ENCODE assay signal across 13 cellular contexts in genomic region chr1:101240041-101240430, GRCh38. TPM values are rescaled to one million over a fixed set of nuclear protein-coding genes. Genes with fewer than 3 reads are reported as not detected.
DNase-seq lines count a peak whose midpoint lies in the region; ATAC-seq and TF ChIP-seq lines count a peak whose summit lies in the region.
"Had no signal": no experiment of that assay in that cellular context is flagged by ENCODE, and none has a peak within 500 bp of the region (broad histone marks: within the 10 kb centered on the region; RNA-seq: fewer than 3 reads in every experiment).

No MANE protein-coding gene starts in this region.

- TF ChIP-seq EP300 in upper lobe of left lung (IDR thresholded peaks at IDR 0.05) = peak in 2 of 4 donors; percentile 24

- H3K4me3 ChIP-seq in breast epithelium = peak overlapping the region; percentile 56 to 77 (median 66)
- H3K4me3 ChIP-seq in upper lobe of left lung = peak overlapping the region in 3 of 4 donors; percentile 60 to 78 (median 64)

- H3K27ac ChIP-seq in breast epithelium (peak overlapping the region in 1 of 2 donors; percentile 44), upper lobe of left lung (peak overlapping the region; percentile 89 to 97 (median 94))

- H3K27ac Mint-ChIP-seq in MCF 10A (ENCODE audit: low read depth, unreplicated experiment) = no peak overlapping the region
- H3K27ac Mint-ChIP-seq in activated naive CD8-positive, alpha-beta T cell treated with anti-CD3 and anti-CD28 coated beads, Interleukin-2, amount 50 U/mL, for 24 hours = peak overlapping the region; percentile 98

- CTCF ChIA-PET in MCF 10A (lab: Yijun Ruan, JAX) = interaction anchor here (0.6 to 3.9 kb wide), 14 partner anchors 8 to 321 kb away, joined by 3 to 62 read pairs (median 8); no protein-coding TSS in a partner anchor

- H3K36me3 ChIP-seq in breast epithelium = no peaks in the 10 kb centered on the region
- peaks cover 0 to 32% (median 3%) of the 10 kb centered on the region in 4 donors for H3K36me3 ChIP-seq in upper lobe of left lung

- ATAC-seq in activated naive CD8-positive, alpha-beta T cell treated with anti-CD3 and anti-CD28 coated beads, Interleukin-2, amount 50 U/mL, for 24 hours = no peak
- no peak for ATAC-seq in upper lobe of left lung (ENCODE audit: low FRiP score in 2 of 2)
- ATAC-seq in HG03354 (IDR thresholded peaks at IDR 0.05; ENCODE audit: poor library complexity, severe bottlenecking, unreplicated experiment) = no peak
- no peak for ATAC-seq in HG03025 (IDR thresholded peaks at IDR 0.05; ENCODE audit: low FRiP score, unreplicated experiment)

- TF ChIP-seq POLR2A in breast epithelium (IDR thresholded peaks at IDR 0.05) (no peak), upper lobe of left lung (IDR thresholded peaks at IDR 0.05) (peak in 1 of 4 donors; percentile 27)

- DNase-seq in breast epithelium (ENCODE audit: low spot score in 2 of 2) (no peak), MCF 10A (ENCODE audit: unreplicated experiment) (no peak), lung microvascular endothelial cell (ENCODE audit: low read depth in 2 of 2) (peak; percentile 67 to 73), upper lobe of left lung (peak in 1 of 2 donors; percentile 28), SW480 (ENCODE audit: low spot score) (no peak)
- DNase-seq in activated naive CD8-positive, alpha-beta T cell treated with anti-CD3 and anti-CD28 coated beads, Interleukin-2, amount 50 U/mL, for 24 hours = no peak
- DNase-seq: NCI-H1436, NCI-H748 treated with DMSO at 0.1 percent for 48 hours, occipital lobe had no signal

- peaks cover 31% of the 10 kb centered on the region for H3K4me1 Mint-ChIP-seq in MCF 10A (ENCODE audit: insufficient read depth, unreplicated experiment)
- H3K4me1 Mint-ChIP-seq in activated naive CD8-positive, alpha-beta T cell treated with anti-CD3 and anti-CD28 coated beads, Interleukin-2, amount 50 U/mL, for 24 hours = peaks cover 69% of the 10 kb centered on the region

- no peak overlapping the region for H3K4me3 Mint-ChIP-seq in MCF 10A (ENCODE audit: unreplicated experiment)
- H3K4me3 Mint-ChIP-seq in activated naive CD8-positive, alpha-beta T cell treated with anti-CD3 and anti-CD28 coated beads, Interleukin-2, amount 50 U/mL, for 24 hours = peak overlapping the region; percentile 96

- H3K4me1 ChIP-seq in breast epithelium (peaks cover 0 to 11% of the 10 kb centered on the region in 2 donors), upper lobe of left lung (peaks cover 21 to 49% (median 29%) of the 10 kb centered on the region in 4 donors)

- H3K9me3 ChIP-seq in breast epithelium (no peaks in the 10 kb centered on the region), upper lobe of left lung (no peaks in the 10 kb centered on the region)
- H3K9me3 ChIP-seq: SJSA1 had no signal

- no peaks in the 10 kb centered on the region for H3K36me3 Mint-ChIP-seq in MCF 10A (ENCODE audit: insufficient read depth, unreplicated experiment)
- H3K36me3 Mint-ChIP-seq in activated naive CD8-positive, alpha-beta T cell treated with anti-CD3 and anti-CD28 coated beads, Interleukin-2, amount 50 U/mL, for 24 hours (ENCODE audit: low read depth) = peaks cover 66% of the 10 kb centered on the region

- 64 to 77% methylated on average over 9 to 10 of the region's 10 CpGs for WGBS in upper lobe of left lung, 2 donors

- TF ChIP-seq CTCF in breast epithelium (IDR thresholded peaks at IDR 0.05) (no peak), MCF 10A (IDR thresholded peaks at IDR 0.05; ENCODE audit: unreplicated experiment) (no peak), upper lobe of left lung (IDR thresholded peaks at IDR 0.05) (no peak)

- peaks cover 0 to 4% of the 10 kb centered on the region in 2 donors for H3K27me3 ChIP-seq in breast epithelium
- no peaks in the 10 kb centered on the region for H3K27me3 ChIP-seq in upper lobe of left lung
- H3K27me3 ChIP-seq: SJSA1 had no signal

- H3K27me3 Mint-ChIP-seq in MCF 10A (ENCODE audit: insufficient read depth, unreplicated experiment) = no peaks in the 10 kb centered on the region
- no peaks in the 10 kb centered on the region for H3K27me3 Mint-ChIP-seq in activated naive CD8-positive, alpha-beta T cell treated with anti-CD3 and anti-CD28 coated beads, Interleukin-2, amount 50 U/mL, for 24 hours

- H3K9me3 Mint-ChIP-seq in MCF 10A (ENCODE audit: unreplicated experiment) = no peaks in the 10 kb centered on the region
- H3K9me3 Mint-ChIP-seq in activated naive CD8-positive, alpha-beta T cell treated with anti-CD3 and anti-CD28 coated beads, Interleukin-2, amount 50 U/mL, for 24 hours = no peaks in the 10 kb centered on the region

- no TSS peak for BruUV-seq in MCF 10A (replicated peaks; lab: Mats Ljungman, UMichigan)

- intact Hi-C loops in breast epithelium (cut with DNase I; ENCODE audit: low total_unique reads) = no loop called here
- intact Hi-C loops in MCF 10A (cut with micrococcal nuclease) = no loop called here

- POLR2A ChIA-PET in MCF 10A (lab: Yijun Ruan, JAX) = interaction anchor here (0.6 kb wide), 1 partner anchor 236 kb away, joined by 3 read pairs; no protein-coding TSS in a partner anchor

RNA-seq across cellular contexts. Expression of gene S1PR1, which starts 3.2 kb away (rescaled TPM):
- total RNA-seq in breast epithelium (100 to 1,000 TPM in 1 of 3 donors, 10 to 100 TPM in 2; 28.2 to 133 (median 64.6) TPM), MCF 10A (2022) (0.52 and 0.86 TPM in 2 replicates), lung microvascular endothelial cell (162 and 284 TPM in 2 replicates), upper lobe of left lung (100 to 1,000 TPM in 1 of 6 donors, 10 to 100 TPM in 5; 18.9 to 130 (median 76.5) TPM)
- total RNA-seq: G401 had no signal

Comparison
In these comparisons a context has a peak if more than half of its experiments do, and no peak if none do; other contexts are left out.
1. RNA of gene S1PR1, which starts 3.2 kb away (total RNA-seq): 162 to 284 TPM in lung microvascular endothelial cell, 18.9 to 130 TPM in upper lobe of left lung and 28.2 to 133 TPM in breast epithelium; 0.52 to 0.86 TPM in MCF 10A; every median in the first group is over 10 times any median in the second.
2. DNase-seq: peak in lung microvascular endothelial cell (2 of 2); none in breast epithelium (0 of 2), MCF 10A (single experiment), activated naive CD8-positive, alpha-beta T cell treated with anti-CD3 and anti-CD28 coated beads, Interleukin-2, amount 50 U/mL, for 24 hours (single experiment) and SW480 (single experiment).